In genomic region chr7:116527521-116527920, GRCh38 we compare ENCODE assay signal across 11 cellular contexts. TPM values are rescaled to one million over a fixed set of nuclear protein-coding genes. Genes with fewer than 3 reads are reported as not detected.
DNase-seq lines count a peak whose midpoint lies in the region; ATAC-seq and TF ChIP-seq lines count a peak whose summit lies in the region.
"Had no signal": no experiment of that assay in that cellular context is flagged by ENCODE, and none has a peak within 500 bp of the region (broad histone marks: within the 10 kb centered on the region; RNA-seq: fewer than 3 reads in every experiment).

No MANE protein-coding gene starts in this region.

- WGBS in GM23248 (ENCODE audit: low coverage in 1 of 2, low lambda C conversion rate in 2 of 2, missing lambda C conversion rate in 2 of 2), 2 experiments: 2 to 3% methylated on average over 3 of the region's 3 CpGs

- no peaks in the 10 kb centered on the region for H3K9me2 ChIP-seq in GM23248 (ENCODE audit: insufficient read depth)

- H3K27ac ChIP-seq in GM23248 (peak overlapping the region; percentile 95), skeletal muscle tissue (ENCODE audit: low read depth, low read length) (peak overlapping the region; percentile 51)
- H3K27ac ChIP-seq: VCaP had no signal

- H2AFZ ChIP-seq in GM23248: no peak overlapping the region

- peaks cover 73% of the 10 kb centered on the region for H3K79me2 ChIP-seq in GM23248 (ENCODE audit: insufficient read depth)

- ATAC-seq in HG03439 (IDR thresholded peaks at IDR 0.05; ENCODE audit: unreplicated experiment): no peak

- peaks cover 69% of the 10 kb centered on the region for H3F3A ChIP-seq in GM23248 (ENCODE audit: insufficient read depth)

- in situ Hi-C loops in GM23248 (cut with MboI) (loop anchor here (10.0 kb wide), 1 partner anchor 263 kb away; no protein-coding TSS in a partner anchor), SK-MEL-5 (cut with HindIII; ENCODE audit: low pct_unique_long_range_greater_than_20kb, low sequenced_read_pairs) (no loop called here)

- peak overlapping the region; percentile 93 for H3K4me2 ChIP-seq in GM23248 (ENCODE audit: unreplicated experiment)

- H3K9ac ChIP-seq in GM23248 (peak overlapping the region; percentile 99), skeletal muscle tissue (ENCODE audit: low read depth in 1 of 3, low read length in 3 of 3) (peak overlapping the region in 1 of 3 donors; percentile 58)

- H3K36me3 ChIP-seq in GM23248 (ENCODE audit: low read depth) (peaks cover 50% of the 10 kb centered on the region), skeletal muscle tissue (ENCODE audit: control insufficient read depth in 3 of 3, insufficient read depth in 3 of 3, low read length in 3 of 3) (no peaks in the 10 kb centered on the region)

- H3K9me3 ChIP-seq in GM23248 (ENCODE audit: low read depth): no peaks in the 10 kb centered on the region
- H3K9me3 ChIP-seq in skeletal muscle tissue (ENCODE audit: control insufficient read depth in 3 of 3, low read length in 3 of 3): no peaks in the 10 kb centered on the region

- peak; percentile 59 for DNase-seq in GM23248
- peak; percentile 26 for DNase-seq in SK-MEL-5 (ENCODE audit: low read depth, low spot score)
- peak; percentile 72 for DNase-seq in fibroblast of mammary gland (ENCODE audit: low read depth)
- no peak for DNase-seq in OCI-M2 (lab: John Stamatoyannopoulos, UW; ENCODE audit: unreplicated experiment)
- no peak for DNase-seq in activated CD8-positive, alpha-beta memory T cell treated with anti-CD3 and anti-CD28 coated beads, Interleukin-2, amount 50 U/mL, for 48 hours
- no peak for DNase-seq in activated CD4-positive, CD25-positive, alpha-beta regulatory T cell treated with anti-CD3 and anti-CD28 coated beads, Interleukin-2, amount 50 U/mL, for 72 hours
- DNase-seq: DMS 273 treated with DMSO at 0.1 percent for 48 hours, NCI-H524 had no signal

- H3K4me1 ChIP-seq in GM23248 (ENCODE audit: insufficient read depth) (peaks cover 48% of the 10 kb centered on the region), skeletal muscle tissue (ENCODE audit: control insufficient read depth in 3 of 3, insufficient read depth in 3 of 3, low read length in 3 of 3) (peaks cover 22 to 23% (median 22%) of the 10 kb centered on the region in 3 donors)

- H3K4me3 ChIP-seq in GM23248: peak overlapping the region; percentile 95
- H3K4me3 ChIP-seq in fibroblast of mammary gland (ENCODE audit: control insufficient read depth, low read depth, low read length): peak overlapping the region; percentile 93
- peak overlapping the region; percentile 49 to 92 (median 88) for H3K4me3 ChIP-seq in skeletal muscle tissue (ENCODE audit: low read length in 3 of 3)

- no peak for TF ChIP-seq CTCF in fibroblast of mammary gland (conservative IDR thresholded peaks at IDR 0.05; ENCODE audit: control insufficient read depth, insufficient read depth, low read depth, low read length)

- H3K27me3 ChIP-seq in GM23248 (replicated peaks; ENCODE audit: insufficient read depth) (no peaks in the 10 kb centered on the region), skeletal muscle tissue (ENCODE audit: control insufficient read depth in 3 of 3, insufficient read depth in 3 of 3, low read length in 3 of 3) (peaks cover 0 to 18% (median 5%) of the 10 kb centered on the region in 3 donors)

- H4K20me1 ChIP-seq in GM23248 (ENCODE audit: insufficient read depth): no peaks in the 10 kb centered on the region

RNA-seq across cellular contexts. Expression of gene CAV1, which starts 2.7 kb away (rescaled TPM):
- total RNA-seq in GM23248 (2014; rRNA removed; shearing (Covaris generic)): 1,062 and 1,092 TPM in 2 replicates
- polyA plus RNA-seq in GM23248 (2016; fragmentation: Nextera tagmentation; extraction: Ambion mirVana): 1,736 and 1,789 TPM in 2 replicates
- total RNA-seq in SK-MEL-5 (2014; rRNA removed; shearing (Covaris generic)): 18.2 and 18.5 TPM in 2 replicates
- 26.1 and 34.8 TPM in 2 replicates for polyA plus RNA-seq in SK-MEL-5 (2015; cell fraction: cytosol; rRNA removed)
- 10.9 and 12.8 TPM in 2 replicates for polyA plus RNA-seq in SK-MEL-5 (2015; cell fraction: nucleus; rRNA removed)
- 175 TPM for total RNA-seq in skeletal muscle tissue

RNA-seq across cellular contexts. Expression of gene CAV2, which starts 28.0 kb away (rescaled TPM):
- total RNA-seq in GM23248 (2014; rRNA removed; shearing (Covaris generic)): 251 and 283 TPM in 2 replicates
- polyA plus RNA-seq in GM23248 (2016; fragmentation: Nextera tagmentation; extraction: Ambion mirVana): 344 and 358 TPM in 2 replicates
- 31.9 and 32.9 TPM in 2 replicates for total RNA-seq in SK-MEL-5 (2014; rRNA removed; shearing (Covaris generic))
- polyA plus RNA-seq in SK-MEL-5 (2015; cell fraction: cytosol; rRNA removed): 38.7 and 40.3 TPM in 2 replicates
- 8.4 and 17.5 TPM in 2 replicates for polyA plus RNA-seq in SK-MEL-5 (2015; cell fraction: nucleus; rRNA removed)
- total RNA-seq in skeletal muscle tissue: 35.0 TPM

Comparison
In these comparisons a context has a peak if more than half of its experiments do, and no peak if none do; other contexts are left out.
1. DNase-seq: peak in GM23248 (single experiment), SK-MEL-5 (single experiment) and fibroblast of mammary gland (single experiment); none in OCI-M2 (single experiment), activated CD8-positive, alpha-beta memory T cell treated with anti-CD3 and anti-CD28 coated beads, Interleukin-2, amount 50 U/mL, for 48 hours (single experiment) and activated CD4-positive, CD25-positive, alpha-beta regulatory T cell treated with anti-CD3 and anti-CD28 coated beads, Interleukin-2, amount 50 U/mL, for 72 hours (single experiment).
2. Peak in every context shown above with its lines, with median percentiles within 50 percentile points of each other: H3K4me3 ChIP-seq.